In the genomic region with DNA sequence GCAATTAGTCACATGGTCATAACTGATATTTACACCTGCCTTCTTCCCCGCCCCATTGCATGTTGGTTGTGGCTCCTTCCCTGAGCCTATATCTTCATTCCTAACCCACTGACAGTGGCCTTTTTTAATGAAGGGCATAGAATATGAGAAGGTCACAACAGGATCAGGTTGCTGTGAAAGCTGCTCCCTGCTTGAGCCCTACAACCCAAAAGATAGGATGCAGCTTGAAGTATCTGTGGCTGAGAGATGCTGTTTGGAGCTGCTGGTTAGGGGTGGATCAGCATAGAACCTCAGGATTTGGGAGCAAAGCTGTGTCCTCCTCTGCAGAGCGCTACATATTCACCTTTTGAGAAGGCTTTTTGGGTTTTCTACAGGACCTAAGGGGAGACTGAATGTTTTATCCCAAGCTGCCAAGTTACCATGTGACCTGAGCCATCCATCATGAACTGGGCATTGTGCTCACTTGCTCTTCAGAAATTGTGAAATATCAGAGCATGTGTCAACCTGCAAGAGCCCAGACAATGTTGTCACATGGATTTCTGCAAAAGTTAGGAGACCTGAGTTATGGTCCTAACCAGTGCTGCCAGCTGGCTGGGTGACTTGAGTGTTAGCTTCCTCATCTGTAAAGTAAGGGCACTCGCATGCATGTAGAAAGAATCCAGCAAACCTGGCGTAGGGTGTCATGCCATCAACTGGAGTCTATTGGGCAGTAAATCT, we compare ENCODE assay signal across 20 cellular contexts. TPM values are rescaled to one million over a fixed set of nuclear protein-coding genes. Genes with fewer than 3 reads are reported as not detected.
DNase-seq lines count a peak whose midpoint lies in the region; ATAC-seq and TF ChIP-seq lines count a peak whose summit lies in the region.
"Had no signal": no experiment of that assay in that cellular context is flagged by ENCODE, and none has a peak within 500 bp of the region (broad histone marks: within the 10 kb centered on the region; RNA-seq: fewer than 3 reads in every experiment).

No MANE protein-coding gene starts in this region.

- no peaks in the 10 kb centered on the region for H3K9me3 ChIP-seq in heart left ventricle
- H3K9me3 ChIP-seq in mammary epithelial cell (replicated peaks; ENCODE audit: insufficient read depth, low read length): no peaks in the 10 kb centered on the region
- no peaks in the 10 kb centered on the region for H3K9me3 ChIP-seq in CD4-positive, alpha-beta T cell (ENCODE audit: control insufficient read depth, low read length)
- H3K9me3 ChIP-seq: A549; BLaER1 treated with 17β-estradiol and CSF1 and Interleukin-3, amounts not matched to agents 10 nM and 100 nM; esophagus muscularis mucosa had no signal

- 90 to 95% (median 93%) methylated on average over 4 of the region's 4 CpGs for WGBS in heart left ventricle, 4 donors
- WGBS in mammary epithelial cell (ENCODE audit: low coverage, missing lambda C conversion rate): 32% methylated on average over 4 of the region's 4 CpGs
- 54 to 57% methylated on average over 4 of the region's 4 CpGs for WGBS in lower leg skin, 2 donors

- H2AFZ ChIP-seq in mammary epithelial cell (ENCODE audit: low read depth, low read length): no peak overlapping the region
- H2AFZ ChIP-seq: GM23248 had no signal

- no peaks in the 10 kb centered on the region for H3K27me3 Mint-ChIP-seq in CD4-positive, alpha-beta T cell

- no peak overlapping the region for H3K27ac Mint-ChIP-seq in CD4-positive, alpha-beta T cell
- H3K27ac Mint-ChIP-seq: type B pancreatic cell had no signal

- dilution Hi-C loops in mammary epithelial cell (cut with HindIII; ENCODE audit: low sequenced_read_pairs): no loop called here

- no peak overlapping the region for H3K4me3 ChIP-seq in heart left ventricle
- H3K4me3 ChIP-seq in mammary epithelial cell (replicated peaks in 1 of 3; ENCODE audit: insufficient read depth in 1 of 3, low read depth in 2 of 3, low read length in 3 of 3): no peak overlapping the region
- no peak overlapping the region for H3K4me3 ChIP-seq in lower leg skin (ENCODE audit: low read depth, poor library complexity, severe bottlenecking)
- H3K4me3 ChIP-seq: A549; BLaER1 treated with 17β-estradiol and CSF1 and Interleukin-3, amounts not matched to agents 10 nM and 100 nM; esophagus muscularis mucosa; GM23248 had no signal

- H3K27ac ChIP-seq in heart left ventricle: no peak overlapping the region
- H3K27ac ChIP-seq in mammary epithelial cell (ENCODE audit: insufficient read depth, low read depth, low read length): no peak overlapping the region
- H3K27ac ChIP-seq in CD4-positive, alpha-beta T cell (ENCODE audit: low read depth, low read length): no peak overlapping the region
- H3K27ac ChIP-seq: A549; BLaER1 treated with 17β-estradiol and CSF1 and Interleukin-3, amounts not matched to agents 10 nM and 100 nM; esophagus muscularis mucosa; GM23248 had no signal

- intact Hi-C loops in heart left ventricle (cut with DNase I) (no loop called here), cardiac septum (cut with DNase I) (no loop called here), mammary epithelial cell (cut with micrococcal nuclease) (no loop called here), lower leg skin (cut with DNase I; ENCODE audit: low total_unique reads) (no loop called here)
- intact Hi-C loops in CD4-positive, alpha-beta T cell (cut with DNase I, micrococcal nuclease): no loop called here

- H3K4me1 ChIP-seq in heart left ventricle (no peaks in the 10 kb centered on the region), mammary epithelial cell (ENCODE audit: insufficient read depth, low read length) (peaks cover 14% of the 10 kb centered on the region)
- H3K4me1 ChIP-seq: BLaER1 treated with 17β-estradiol and CSF1 and Interleukin-3, amounts not matched to agents 10 nM and 100 nM had no signal

- no peaks in the 10 kb centered on the region for H3K36me3 ChIP-seq in heart left ventricle
- H3K36me3 ChIP-seq in mammary epithelial cell (ENCODE audit: insufficient read depth, low read length): no peaks in the 10 kb centered on the region
- H3K36me3 ChIP-seq: BLaER1 treated with 17β-estradiol and CSF1 and Interleukin-3, amounts not matched to agents 10 nM and 100 nM; esophagus muscularis mucosa had no signal

- no peaks in the 10 kb centered on the region for H3K9me3 Mint-ChIP-seq in CD4-positive, alpha-beta T cell
- H3K9me3 Mint-ChIP-seq: naive B cell, type B pancreatic cell had no signal

- DNase-seq in heart left ventricle: no peak
- DNase-seq in cardiac septum (ENCODE audit: low spot score): no peak
- DNase-seq in mammary epithelial cell: peak; percentile 76
- DNase-seq in lower leg skin (ENCODE audit: low spot score in 2 of 2): peak; percentile 78 to 87
- no peak for DNase-seq in T-helper 9 cell
- no peak for DNase-seq in NCI-H446 (lab: John Stamatoyannopoulos, UW)
- no peak for DNase-seq in CD4-positive, alpha-beta T cell
- DNase-seq: activated CD4-positive, alpha-beta T cell treated with anti-CD3 and anti-CD28 coated beads, Interleukin-2, amount 50 U/mL, for 4 hours; activated T-cell treated with anti-CD3 and anti-CD28 coated beads for 4 hours; EL; GM23248; naive B cell; NCI-H1436 treated with DMSO at 0.1 percent for 48 hours; stimulated activated naive CD4-positive, alpha-beta T cell treated with Interleukin-2 at 50 U/mL for 16 hours; T-helper 1 cell had no signal

- in situ Hi-C loops in mammary epithelial cell (cut with MboI; ENCODE audit: low sequenced_read_pairs in 2 of 2): no loop called here

- no peak overlapping the region for H3K9ac ChIP-seq in mammary epithelial cell (ENCODE audit: insufficient read depth, low read length)
- H3K9ac ChIP-seq: BLaER1 treated with 17β-estradiol and CSF1 and Interleukin-3, amounts not matched to agents 10 nM and 100 nM; GM23248 had no signal

- POLR2A ChIA-PET in CD4-positive, alpha-beta T cell (lab: Charles Lee): no interaction called here

- H3K4me2 ChIP-seq in mammary epithelial cell (ENCODE audit: insufficient read depth, low read depth, low read length): peak overlapping the region; percentile 12
- H3K4me2 ChIP-seq: A549; BLaER1 treated with 17β-estradiol and CSF1 and Interleukin-3, amounts not matched to agents 10 nM and 100 nM had no signal

- no peak for TF ChIP-seq POLR2A in heart left ventricle (IDR thresholded peaks at IDR 0.05)
- TF ChIP-seq POLR2A in lower leg skin (IDR thresholded peaks at IDR 0.05): no peak

- no peaks in the 10 kb centered on the region for H3K79me2 ChIP-seq in mammary epithelial cell (ENCODE audit: insufficient read depth, low read length)

- CTCF ChIA-PET in mammary epithelial cell (lab: Charles Lee; ENCODE audit: low non-redundant PET): interaction anchor here (0.6 kb wide), 1 partner anchor 416 kb away, joined by 5 read pairs; no protein-coding TSS in a partner anchor
- CTCF ChIA-PET in CD4-positive, alpha-beta T cell (lab: Charles Lee): no interaction called here

- TF ChIP-seq CTCF in heart left ventricle (IDR thresholded peaks at IDR 0.05): no peak
- TF ChIP-seq CTCF in mammary epithelial cell (conservative IDR thresholded peaks at IDR 0.05 in 1 of 2, IDR thresholded peaks at IDR 0.05 in 1 of 2; ENCODE audit: extremely low read depth in 1 of 2, insufficient read depth in 1 of 2, low read depth in 1 of 2, low read length in 2 of 2): no peak
- no peak for TF ChIP-seq CTCF in lower leg skin (IDR thresholded peaks at IDR 0.05)
- TF ChIP-seq CTCF in CD4-positive, alpha-beta T cell (IDR thresholded peaks at IDR 0.05): no peak

- H3K4me1 Mint-ChIP-seq in CD4-positive, alpha-beta T cell (ENCODE audit: low read depth): no peaks in the 10 kb centered on the region
- H3K4me1 Mint-ChIP-seq: naive B cell had no signal

- BruUV-seq in mammary epithelial cell (replicated peaks; lab: Mats Ljungman, UMichigan): no TSS peak

- ATAC-seq in heart left ventricle (peak in 3 of 4 donors; percentile 37 to 56 (median 47)), HG03159 (IDR thresholded peaks at IDR 0.05; ENCODE audit: unreplicated experiment) (no peak)
- ATAC-seq in CD4-positive, alpha-beta T cell (ENCODE audit: poor library complexity): no peak

- no peaks in the 10 kb centered on the region for H3K27me3 ChIP-seq in heart left ventricle
- no peaks in the 10 kb centered on the region for H3K27me3 ChIP-seq in mammary epithelial cell (ENCODE audit: insufficient read depth, low read length)
- no peaks in the 10 kb centered on the region for H3K27me3 ChIP-seq in CD4-positive, alpha-beta T cell (ENCODE audit: control insufficient read depth, insufficient read depth, low read length)
- H3K27me3 ChIP-seq: BLaER1 treated with 17β-estradiol and CSF1 and Interleukin-3, amounts not matched to agents 10 nM and 100 nM; esophagus muscularis mucosa had no signal

- no peaks in the 10 kb centered on the region for H3K36me3 Mint-ChIP-seq in CD4-positive, alpha-beta T cell (ENCODE audit: low read depth)
- H3K36me3 Mint-ChIP-seq: naive B cell, type B pancreatic cell had no signal

- no peak overlapping the region for H3K4me3 Mint-ChIP-seq in CD4-positive, alpha-beta T cell
- H3K4me3 Mint-ChIP-seq: naive B cell, type B pancreatic cell had no signal

- no peaks in the 10 kb centered on the region for H4K20me1 ChIP-seq in mammary epithelial cell (ENCODE audit: insufficient read depth, low read length)
- H4K20me1 ChIP-seq: BLaER1 treated with 17β-estradiol and CSF1 and Interleukin-3, amounts not matched to agents 10 nM and 100 nM had no signal

RNA-seq across cellular contexts. Expression of a gene that starts 49.8 kb away (rescaled TPM):
- total RNA-seq in heart left ventricle (10 to 100 TPM; 43.5 to 77.1 (median 64.0) TPM), cardiac septum (60.1 TPM), mammary epithelial cell (10 to 100 TPM; 60.7 to 77.8 TPM), lower leg skin (10 to 100 TPM; 62.1 to 90.5 (median 81.5) TPM)
- polyA plus RNA-seq in heart left ventricle (100 to 1,000 TPM in 1 of 2 donors, 10 to 100 TPM in 1; 32.9 to 106 TPM), mammary epithelial cell (42.8 TPM)
- polyA minus RNA-seq in mammary epithelial cell: 75.5 TPM
- total RNA-seq in CD4-positive, alpha-beta T cell: 10 to 100 TPM; 48.5 to 49.7 TPM

Comparison
In these comparisons a context has a peak if more than half of its experiments do, and no peak if none do; other contexts are left out.
1. ATAC-seq: peak in heart left ventricle (3 of 4); none in HG03159 (single experiment) and CD4-positive, alpha-beta T cell (single experiment).
2. DNase-seq: peak in mammary epithelial cell (single experiment) and lower leg skin (2 of 2); none in heart left ventricle (0 of 5), cardiac septum (single experiment), T-helper 9 cell (single experiment), NCI-H446 (0 of 2) and CD4-positive, alpha-beta T cell (0 of 10).